8 cellular contexts compared by ENCODE assay signal in genomic region chr15:84654689-84655453, GRCh38. TPM values are rescaled to one million over a fixed set of nuclear protein-coding genes. Genes with fewer than 3 reads are reported as not detected.
DNase-seq lines count a peak whose midpoint lies in the region; ATAC-seq and TF ChIP-seq lines count a peak whose summit lies in the region.

No MANE protein-coding gene starts in this region.

- H3K4me3 Mint-ChIP-seq in T-cell (peak overlapping the region; percentile 93 to 97 (median 96)), type B pancreatic cell (peak overlapping the region; percentile 97)

- H3K27ac ChIP-seq in BLaER1 = peak overlapping the region; percentile 78
- peak overlapping the region; percentile 72 to 92 (median 90) for H3K27ac ChIP-seq in adrenal gland
- H3K27ac ChIP-seq in heart right ventricle = peak overlapping the region; percentile 55 to 95 (median 87)

- H3K9me3 ChIP-seq in BLaER1 (no peaks in the 10 kb centered on the region), adrenal gland (replicated peaks in 1 of 3) (no peaks in the 10 kb centered on the region), heart right ventricle (no peaks in the 10 kb centered on the region)

- CTCF ChIA-PET in T-cell (lab: Charles Lee) = interaction anchor here (0.5 to 2.1 kb wide), 9 partner anchors 9 to 345 kb away, joined by 3 to 7 read pairs (median 3); no protein-coding TSS in a partner anchor

- peaks cover 30% of the 10 kb centered on the region for H3K36me3 ChIP-seq in BLaER1
- H3K36me3 ChIP-seq in adrenal gland (replicated peaks in 1 of 2) = peaks cover 0 to 24% of the 10 kb centered on the region in 2 donors
- peaks cover 0 to 32% (median 21%) of the 10 kb centered on the region in 9 donors for H3K36me3 ChIP-seq in heart right ventricle

- no peaks in the 10 kb centered on the region for H4K20me1 ChIP-seq in BLaER1

- H3K4me1 ChIP-seq in BLaER1 (peaks cover 61% of the 10 kb centered on the region), adrenal gland (replicated peaks in 1 of 2) (peaks cover 27 to 53% of the 10 kb centered on the region in 2 donors), heart right ventricle (peaks cover 13 to 69% (median 42%) of the 10 kb centered on the region in 9 donors)

- ATAC-seq in GM21529 (IDR thresholded peaks at IDR 0.05; ENCODE audit: unreplicated experiment) (peak; percentile 36), T-cell (replicated peaks in 1 of 4) (peak; percentile 44 to 56 (median 52)), heart right ventricle (peak; percentile 9 to 65 (median 48))

- H3K27ac Mint-ChIP-seq in T-cell (peak overlapping the region; percentile 88 to 96), type B pancreatic cell (peak overlapping the region; percentile 93)

- peak overlapping the region; percentile 96 for H3K4me2 ChIP-seq in BLaER1

- H3K9ac ChIP-seq in BLaER1 = peak overlapping the region; percentile 86

- peaks cover 40 to 56% (median 50%) of the 10 kb centered on the region in 3 donors for H3K4me1 Mint-ChIP-seq in T-cell
- H3K4me1 Mint-ChIP-seq in type B pancreatic cell (ENCODE audit: unreplicated experiment) = peaks cover 22% of the 10 kb centered on the region

- H3K4me3 ChIP-seq in BLaER1 = peak overlapping the region; percentile 76
- peak overlapping the region in 3 of 4 donors; percentile 46 to 74 (median 72) for H3K4me3 ChIP-seq in adrenal gland
- peak overlapping the region; percentile 59 to 90 (median 76) for H3K4me3 ChIP-seq in heart right ventricle

- DNase-seq in NCI-H1417 (lab: John Stamatoyannopoulos, UW) = peak; percentile 31 to 91 (median 80)
- peak; percentile 57 to 81 (median 71) for DNase-seq in T-cell
- DNase-seq in adrenal gland = peak; percentile 80 to 94 (median 86)
- DNase-seq in heart right ventricle = peak; percentile 77 to 78
- DNase-seq in pons (ENCODE audit: low spot score) = peak; percentile 95
- DNase-seq in type B pancreatic cell (ENCODE audit: extremely low spot score, unreplicated experiment) = no peak

- TF ChIP-seq CTCF in adrenal gland (IDR thresholded peaks at IDR 0.05) (peak; percentile 38 to 79 (median 68)), heart right ventricle (IDR thresholded peaks at IDR 0.05) (peak in 8 of 9 donors; percentile 41 to 76 (median 64)), type B pancreatic cell (conservative IDR thresholded peaks at IDR 0.05) (peak; percentile 74)

- no peaks in the 10 kb centered on the region for H3K9me3 Mint-ChIP-seq in T-cell
- no peaks in the 10 kb centered on the region for H3K9me3 Mint-ChIP-seq in type B pancreatic cell

- POLR2A ChIA-PET in T-cell (lab: Charles Lee) = interaction anchor here (0.7 to 1.4 kb wide), 3 partner anchors 10 to 23 kb away, joined by 3 to 5 read pairs (median 4); no protein-coding TSS in a partner anchor

- WGBS in adrenal gland, 4 donors = 5 to 10% (median 6%) methylated on average over 13 to 19 of the region's 19 CpGs
- WGBS in heart right ventricle, 2 donors = 6 to 8% methylated on average over 19 of the region's 19 CpGs

- no peaks in the 10 kb centered on the region for H3K27me3 Mint-ChIP-seq in T-cell
- H3K27me3 Mint-ChIP-seq in type B pancreatic cell = peaks cover 5% of the 10 kb centered on the region

- H3K36me3 Mint-ChIP-seq in T-cell (peaks cover 10% of the 10 kb centered on the region), type B pancreatic cell (peaks cover 10% of the 10 kb centered on the region)

- no peak for TF ChIP-seq POLR2A in adrenal gland (IDR thresholded peaks at IDR 0.05)

- no peaks in the 10 kb centered on the region for H3K27me3 ChIP-seq in BLaER1
- no peaks in the 10 kb centered on the region for H3K27me3 ChIP-seq in adrenal gland
- no peaks in the 10 kb centered on the region for H3K27me3 ChIP-seq in heart right ventricle

- intact Hi-C loops in adrenal gland (cut with DNase I) (loop anchor here (10.0 kb wide), 1 partner anchor 60 kb away; the partner anchor contains the start of gene SEC11A (in 2 of the 2)), heart right ventricle (cut with DNase I) (loop anchor here in 8 of 10 donors (1.0 to 10.0 kb wide), 17 partner anchors 21 to 280 kb away; partner anchors contain the start of genes ALPK3 (in 3 of the 8), ZNF592 (in 3 of the 8), ZSCAN2 (in 3 of the 8) and SEC11A (in 2 of the 8))

RNA-seq across cellular contexts. Expression of gene WDR73, which starts 0.8 kb away (rescaled TPM):
- total RNA-seq in T-cell = 10 to 100 TPM; 24.4 to 39.0 (median 36.3) TPM
- total RNA-seq in adrenal gland = 10 to 100 TPM in 7 of 8 donors, 1 to 10 TPM in 1; 8.3 to 39.6 (median 31.4) TPM
- polyA plus RNA-seq in adrenal gland = 10 to 100 TPM; 24.1 to 45.4 (median 38.3) TPM
- 10 to 100 TPM; 10.4 to 16.0 (median 13.9) TPM for total RNA-seq in heart right ventricle
- polyA plus RNA-seq in heart right ventricle = 10 to 100 TPM; 16.7 to 18.4 TPM
- 42.9 and 51.8 TPM in 2 replicates for total RNA-seq in type B pancreatic cell (ENCODE audit: low replicate concordance)

RNA-seq across cellular contexts. Expression of gene NMB, which starts 3.1 kb away (rescaled TPM):
- 1 to 10 TPM; 1.3 to 3.5 (median 2.9) TPM for total RNA-seq in T-cell
- 10 to 100 TPM in 7 of 8 donors, 1 to 10 TPM in 1; 7.5 to 34.1 (median 17.4) TPM for total RNA-seq in adrenal gland
- polyA plus RNA-seq in adrenal gland = 10 to 100 TPM in 1 of 3 donors, 1 to 10 TPM in 2; 8.0 to 19.2 (median 10.0) TPM
- 1 to 10 TPM in 9 of 10 donors, under 1 TPM in 1; 0.96 to 6.6 (median 2.1) TPM for total RNA-seq in heart right ventricle
- polyA plus RNA-seq in heart right ventricle = 1 to 10 TPM; 2.3 to 8.0 TPM
- total RNA-seq in type B pancreatic cell (ENCODE audit: low replicate concordance) = 7.4 and 8.2 TPM in 2 replicates

RNA-seq across cellular contexts. Expression of gene ZSCAN2, which starts 54.1 kb away (rescaled TPM):
- total RNA-seq in T-cell (10 to 100 TPM in 3 of 5 donors, 1 to 10 TPM in 2; 7.6 to 15.5 (median 12.5) TPM), adrenal gland (10 to 100 TPM in 6 of 8 donors, 1 to 10 TPM in 2; 5.2 to 16.9 (median 10.7) TPM), heart right ventricle (1 to 10 TPM; 3.7 to 8.1 (median 5.9) TPM), type B pancreatic cell (ENCODE audit: low replicate concordance) (18.4 and 26.2 TPM in 2 replicates)
- polyA plus RNA-seq in adrenal gland (1 to 10 TPM; 3.8 to 5.2 (median 4.1) TPM), heart right ventricle (1 to 10 TPM; 4.1 to 4.2 TPM)
